1 cellular context compared by ENCODE assay signal in genomic region chr3:63964287-63965073, GRCh38.
TF ChIP-seq lines count a peak whose summit lies in the region.

No MANE protein-coding gene starts in this region.

TF ChIP-seq in K562, 482 proteins besides CTCF, POLR2A, EP300 and RAD21:
- TF ChIP-seq THAP7 (CRISPR knock-in tag; IDR thresholded peaks at IDR 0.05) (no peak), MBD1 (CRISPR knock-in tag; IDR thresholded peaks at IDR 0.05) (no peak), RBM17 (IDR thresholded peaks at IDR 0.05; ENCODE audit: borderline replicate concordance, low read depth, low read length) (no peak)
